Comparison of ENCODE assay signal across 1 cellular context in genomic region chr20:22536956-22537756, GRCh38.
TF ChIP-seq lines count a peak whose summit lies in the region.

No MANE protein-coding gene starts in this region.

TF ChIP-seq in HepG2, 621 proteins besides CTCF, POLR2A, EP300 and RAD21 (continued from another document and continues in another):
- no peak for TF ChIP-seq ATAD3A (CRISPR knock-in tag; IDR thresholded peaks at IDR 0.05)
- no peak for TF ChIP-seq GRHL1 (CRISPR knock-in tag; conservative IDR thresholded peaks at IDR 0.05)
- TF ChIP-seq JUND (CRISPR knock-in tag; IDR thresholded peaks at IDR 0.05), result no peak
- no peak for TF ChIP-seq E2F2 (CRISPR knock-in tag; IDR thresholded peaks at IDR 0.05; ENCODE audit: borderline replicate concordance)
- no peak for TF ChIP-seq LRRFIP1 (CRISPR knock-in tag; conservative IDR thresholded peaks at IDR 0.05)
- TF ChIP-seq GABPA (IDR thresholded peaks at IDR 0.05; ENCODE audit: low read depth, low read length), result no peak
- TF ChIP-seq GABPA (CRISPR knock-in tag; IDR thresholded peaks at IDR 0.05; ENCODE audit: low read depth), result no peak
- no peak for TF ChIP-seq NRL (CRISPR knock-in tag; IDR thresholded peaks at IDR 0.05; ENCODE audit: borderline replicate concordance)
- no peak for TF ChIP-seq ZFP37 (CRISPR knock-in tag; IDR thresholded peaks at IDR 0.05; ENCODE audit: borderline replicate concordance)
- TF ChIP-seq U2AF1 (optimal IDR thresholded peaks at IDR 0.05; ENCODE audit: low read depth, low read length), result no peak
- no peak for TF ChIP-seq MTERF4 (CRISPR knock-in tag; IDR thresholded peaks at IDR 0.05)
- TF ChIP-seq ATF4 (CRISPR knock-in tag; IDR thresholded peaks at IDR 0.05), result no peak
- no peak for TF ChIP-seq RBAK (CRISPR knock-in tag; IDR thresholded peaks at IDR 0.05)
- TF ChIP-seq ZNF543 (CRISPR knock-in tag; IDR thresholded peaks at IDR 0.05), result no peak
- no peak for TF ChIP-seq SKIL (CRISPR knock-in tag; IDR thresholded peaks at IDR 0.05; ENCODE audit: borderline replicate concordance)
- TF ChIP-seq KLF13 (CRISPR knock-in tag; IDR thresholded peaks at IDR 0.05), result no peak
- no peak for TF ChIP-seq SP2 (CRISPR knock-in tag; IDR thresholded peaks at IDR 0.05)
- TF ChIP-seq ZNF780A (CRISPR knock-in tag; IDR thresholded peaks at IDR 0.05), result no peak
- no peak for TF ChIP-seq NR3C1 (CRISPR knock-in tag; IDR thresholded peaks at IDR 0.05)
- no peak for TF ChIP-seq ZNF891 (CRISPR knock-in tag; IDR thresholded peaks at IDR 0.05)
- no peak for TF ChIP-seq SRSF9 (IDR thresholded peaks at IDR 0.05; ENCODE audit: borderline replicate concordance, insufficient read depth, low read depth, low read length, poor library complexity, severe bottlenecking)
- no peak for TF ChIP-seq HCFC1 (IDR thresholded peaks at IDR 0.05; ENCODE audit: low read depth, low read length)
- TF ChIP-seq ZNF605 (CRISPR knock-in tag; IDR thresholded peaks at IDR 0.05), result no peak
- no peak for TF ChIP-seq ZNF10 (CRISPR knock-in tag; IDR thresholded peaks at IDR 0.05; ENCODE audit: borderline replicate concordance, low read depth)
- TF ChIP-seq ZNF142 (CRISPR knock-in tag; IDR thresholded peaks at IDR 0.05), result no peak
- TF ChIP-seq ZNF512B (CRISPR knock-in tag; IDR thresholded peaks at IDR 0.05; ENCODE audit: borderline replicate concordance), result no peak
- no peak for TF ChIP-seq RELA (CRISPR knock-in tag; IDR thresholded peaks at IDR 0.05)
- no peak for TF ChIP-seq ZNF451 (CRISPR knock-in tag; IDR thresholded peaks at IDR 0.05)
- TF ChIP-seq HINFP (CRISPR knock-in tag; IDR thresholded peaks at IDR 0.05; ENCODE audit: low read depth), result no peak
- no peak for TF ChIP-seq JDP2 (CRISPR knock-in tag; IDR thresholded peaks at IDR 0.05; ENCODE audit: borderline replicate concordance)
- TF ChIP-seq ZNF3 (CRISPR knock-in tag; IDR thresholded peaks at IDR 0.05), result no peak
- TF ChIP-seq ZNF746 (CRISPR knock-in tag; IDR thresholded peaks at IDR 0.05), result 0 out of 2 replicates have a peak, but pooled peaks have one; percentile 22
- TF ChIP-seq ZMAT3 (CRISPR knock-in tag; conservative IDR thresholded peaks at IDR 0.05), result 0 out of 2 replicates have a peak, but pooled peaks have one; percentile 42
- TF ChIP-seq ZNF180 (CRISPR knock-in tag; IDR thresholded peaks at IDR 0.05; ENCODE audit: borderline replicate concordance, low read depth), result peak; percentile 82; the same call in 1 of the 2 replicates
- TF ChIP-seq ISL2 (CRISPR knock-in tag; IDR thresholded peaks at IDR 0.05), result 0 out of 2 replicates have a peak, but pooled peaks have one; percentile 29
- TF ChIP-seq ZNF737 (CRISPR knock-in tag; IDR thresholded peaks at IDR 0.05; ENCODE audit: borderline replicate concordance), result no peak
- no peak for TF ChIP-seq ZKSCAN1 (IDR thresholded peaks at IDR 0.05; ENCODE audit: low read length)
